Comparison of ENCODE assay signal across 9 cellular contexts in genomic region chr6:44704240-44705150, GRCh38.
DNase-seq lines count a peak whose midpoint lies in the region; ATAC-seq and FAIRE-seq lines count a peak whose summit lies in the region.
"Had no signal": no experiment of that assay in that cellular context is flagged by ENCODE, and none has a peak within 500 bp of the region (broad histone marks: within the 10 kb centered on the region; RNA-seq: fewer than 3 reads in every experiment).

No MANE protein-coding gene starts in this region.

- H3K4me3 Mint-ChIP-seq in activated CD4-positive, alpha-beta memory T cell treated with anti-CD3 and anti-CD28 coated beads, Interleukin-2, amount 10 ng/mL, durations not matched to agents 7 days and 5 days: no peak overlapping the region

- peaks cover 35% of the 10 kb centered on the region for H3K36me3 Mint-ChIP-seq in activated CD4-positive, alpha-beta memory T cell treated with anti-CD3 and anti-CD28 coated beads, Interleukin-2, amount 10 ng/mL, durations not matched to agents 7 days and 5 days (ENCODE audit: low read depth)

- CTCF ChIA-PET in activated CD4-positive, alpha-beta memory T cell treated with anti-CD3 and anti-CD28 coated beads, Interleukin-2, amount 10 ng/mL, durations not matched to agents 7 days and 5 days (lab: Charles Lee): no interaction called here

- H3K27me3 Mint-ChIP-seq in activated CD4-positive, alpha-beta memory T cell treated with anti-CD3 and anti-CD28 coated beads, Interleukin-2, amount 10 ng/mL, durations not matched to agents 7 days and 5 days: no peaks in the 10 kb centered on the region

- peaks cover 39% of the 10 kb centered on the region for H3K4me1 Mint-ChIP-seq in activated CD4-positive, alpha-beta memory T cell treated with anti-CD3 and anti-CD28 coated beads, Interleukin-2, amount 10 ng/mL, durations not matched to agents 7 days and 5 days

- DNase-seq in GM19239 (ENCODE audit: insufficient read length, low spot score) (no peak), NCI-H2081 treated with DMSO at 0.1 percent for 48 hours (lab: John Stamatoyannopoulos, UW) (no peak), NCI-H2227 treated with DMSO at 0.1 percent for 48 hours (lab: John Stamatoyannopoulos, UW) (no peak), GDM1 (lab: John Stamatoyannopoulos, UW) (no peak)
- DNase-seq in activated CD4-positive, alpha-beta memory T cell treated with anti-CD3 and anti-CD28 coated beads, Interleukin-2, amount 10 ng/mL, durations not matched to agents 7 days and 5 days: peak; percentile 70
- peak in 2 of 3 experiments; percentile 13 to 14 for DNase-seq in stimulated activated CD4-positive, alpha-beta T cell treated with anti-CD3 and anti-CD28 coated beads, TNF-alpha, amount 100 ng/mL, for 24 hours (ENCODE audit: low read depth in 3 of 3)
- DNase-seq: erythroblast, NCI-H524 treated with DMSO at 0.1 percent for 48 hours had no signal

- H3K9me3 Mint-ChIP-seq in activated CD4-positive, alpha-beta memory T cell treated with anti-CD3 and anti-CD28 coated beads, Interleukin-2, amount 10 ng/mL, durations not matched to agents 7 days and 5 days: peaks cover 27% of the 10 kb centered on the region

- peak; percentile 66 for ATAC-seq in HG02885 (IDR thresholded peaks at IDR 0.05; ENCODE audit: poor library complexity, unreplicated experiment)

- peak; percentile 61 for FAIRE-seq in GM19239 (lab: Jason Lieb, UNC)

- peak overlapping the region; percentile 83 for H3K27ac Mint-ChIP-seq in activated CD4-positive, alpha-beta memory T cell treated with anti-CD3 and anti-CD28 coated beads, Interleukin-2, amount 10 ng/mL, durations not matched to agents 7 days and 5 days

- POLR2A ChIA-PET in activated CD4-positive, alpha-beta memory T cell treated with anti-CD3 and anti-CD28 coated beads, Interleukin-2, amount 10 ng/mL, durations not matched to agents 7 days and 5 days (lab: Charles Lee): interaction anchor here (0.8 to 1.1 kb wide), 2 partner anchors 667 to 674 kb away, joined by 3 read pairs; partner anchors contain the start of gene SUPT3H

Comparison
In these comparisons a context has a peak if more than half of its experiments do, and no peak if none do; other contexts are left out.
1. DNase-seq: peak in activated CD4-positive, alpha-beta memory T cell treated with anti-CD3 and anti-CD28 coated beads, Interleukin-2, amount 10 ng/mL, durations not matched to agents 7 days and 5 days (single experiment) and stimulated activated CD4-positive, alpha-beta T cell treated with anti-CD3 and anti-CD28 coated beads, TNF-alpha, amount 100 ng/mL, for 24 hours (2 of 3); none in GM19239 (single experiment), NCI-H2081 treated with DMSO at 0.1 percent for 48 hours (single experiment), NCI-H2227 treated with DMSO at 0.1 percent for 48 hours (single experiment) and GDM1 (single experiment).